37 cellular contexts compared by ENCODE assay signal in the genomic region with DNA sequence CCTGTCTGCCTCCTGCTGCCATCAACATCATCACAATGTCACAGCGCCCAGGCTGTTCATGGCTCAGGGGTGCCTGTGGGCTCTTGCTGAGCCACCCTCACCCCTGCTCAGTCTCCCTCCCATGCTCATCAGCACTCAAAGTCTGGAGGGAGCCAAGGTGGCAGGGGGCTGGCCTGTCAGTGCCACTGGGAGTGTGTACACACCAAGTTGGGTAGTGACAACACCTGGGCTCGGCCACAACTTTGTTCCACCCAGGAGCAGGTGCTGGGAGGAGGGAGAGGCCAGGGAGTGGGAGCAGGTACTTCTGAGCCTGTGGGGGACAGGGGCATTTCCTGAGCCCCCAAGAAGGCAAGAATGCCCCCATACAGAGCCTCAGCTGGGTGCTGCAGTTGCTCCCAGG.
"Had no signal": no experiment of that assay in that cellular context is flagged by ENCODE, and none has a peak within 500 bp of the region (broad histone marks: within the 10 kb centered on the region; RNA-seq: fewer than 3 reads in every experiment).

No MANE protein-coding gene starts in this region.

- H3K4me1 ChIP-seq: adrenal gland, body of pancreas, breast epithelium had no signal

- H3K9me3 ChIP-seq: adrenal gland, body of pancreas, breast epithelium had no signal

- H3K4me1 Mint-ChIP-seq: activated B cell treated with CpG ODN at 0.5 μM for 24 hours; activated CD4-positive, alpha-beta T cell treated with anti-CD3 and anti-CD28 coated beads, Interleukin-2, amount 10 ng/mL, durations not matched to agents 24 days and 14 days; activated naive CD8-positive, alpha-beta T cell treated with anti-CD3 and anti-CD28 coated beads for 36 hours; activated T-helper 17 cell treated with anti-CD3 and anti-CD28 coated beads, Interleukin-2, amount 50 U/mL, for 72 hours had no signal

- H3K9me3 Mint-ChIP-seq: activated B cell treated with CpG ODN at 0.5 μM for 24 hours; activated CD4-positive, alpha-beta memory T cell treated with anti-CD3 and anti-CD28 coated beads for 36 hours; activated naive CD4-positive, alpha-beta T cell treated with anti-CD3 and anti-CD28 coated beads for 36 hours; activated T-helper 17 cell treated with anti-CD3 and anti-CD28 coated beads, Interleukin-2, amount 50 U/mL, for 72 hours; T-helper 1 cell treated with Interleukin-12 subunit alpha and Interleukin-12 subunit beta and Interleukin-4 antibody, amounts not matched to agents 30 μg/mL and 1 μg/mL, for 36 hours; T-helper 2 cell treated with Interferon-gamma antibody and Interleukin-4, amounts not matched to agents 5 μg/mL and 100 μg/mL, for 36 hours had no signal

- H3K4me3 ChIP-seq: adrenal gland, body of pancreas, breast epithelium had no signal

- FAIRE-seq: astrocyte, TTC549 had no signal

- DNase-seq: activated B cell treated with CpG ODN at 0.5 μM for 24 hours; activated CD4-positive, alpha-beta memory T cell treated with anti-CD3 and anti-CD28 coated beads for 36 hours; activated CD4-positive, alpha-beta T cell treated with anti-CD3 and anti-CD28 coated beads for 4 hours; activated CD4-positive, alpha-beta T cell treated with anti-CD3 and anti-CD28 coated beads, Interleukin-2, amount 10 ng/mL, durations not matched to agents 24 days and 14 days; activated CD4-positive, alpha-beta T cell treated with anti-CD3 and anti-CD28 coated beads, Interleukin-2, amount 50 U/mL, for 1 hour; activated CD4-positive, alpha-beta T cell treated with anti-CD3 and anti-CD28 coated beads, Interleukin-2, amount 50 U/mL, for 4 hours; activated CD4-positive, CD25-positive, alpha-beta regulatory T cell treated with anti-CD3 and anti-CD28 coated beads, Interleukin-2, amount 50 U/mL, for 72 hours; activated CD8-positive, alpha-beta memory T cell treated with anti-CD3 and anti-CD28 coated beads, Interleukin-2, amount 50 U/mL, for 4 hours; activated CD8-positive, alpha-beta T cell treated with anti-CD3 and anti-CD28 coated beads for 36 hours; activated effector memory CD4-positive, alpha-beta T cell treated with anti-CD3 and anti-CD28 coated beads, Interleukin-2, amount 50 U/mL, for 16 hours; activated gamma-delta T cell treated with Interleukin-2 at 50 U/mL for 16 hours; activated naive CD4-positive, alpha-beta T cell; activated naive CD4-positive, alpha-beta T cell treated with anti-CD3 and anti-CD28 coated beads for 36 hours; activated naive CD4-positive, alpha-beta T cell treated with anti-CD3 and anti-CD28 coated beads, Interleukin-2, amount 50 U/mL, for 16 hours; activated naive CD8-positive, alpha-beta T cell treated with anti-CD3 and anti-CD28 coated beads for 36 hours; activated T-cell treated with anti-CD3 and anti-CD28 coated beads for 4 hours; activated T-cell treated with anti-CD3 and anti-CD28 coated beads, Interleukin-2, amount 50 U/mL, for 1 hour; activated T-cell treated with anti-CD3 and anti-CD28 coated beads, Interleukin-2, amount 50 U/mL, for 4 hours; activated T-cell treated with anti-CD3 and anti-CD28 coated beads, Interleukin-2, amount 50 U/mL, for 72 hours; adrenal gland; amniotic stem cell; aorta; body of pancreas; brain microvascular endothelial cell; SW 1271; T-helper 1 cell; T-helper 2 cell; T-helper 9 cell had no signal

- H3K27me3 Mint-ChIP-seq: activated B cell treated with CpG ODN at 0.5 μM for 24 hours; activated CD4-positive, alpha-beta memory T cell treated with anti-CD3 and anti-CD28 coated beads for 36 hours; activated CD4-positive, alpha-beta T cell treated with anti-CD3 and anti-CD28 coated beads, Interleukin-2, amount 10 ng/mL, durations not matched to agents 24 days and 14 days; activated CD8-positive, alpha-beta T cell treated with anti-CD3 and anti-CD28 coated beads for 36 hours; activated naive CD8-positive, alpha-beta T cell treated with anti-CD3 and anti-CD28 coated beads for 36 hours; activated T-helper 17 cell treated with anti-CD3 and anti-CD28 coated beads, Interleukin-2, amount 50 U/mL, for 72 hours had no signal

- H3K27me3 ChIP-seq: adrenal gland, body of pancreas, brain microvascular endothelial cell, breast epithelium had no signal

- H3K36me3 ChIP-seq: adrenal gland, brain microvascular endothelial cell, breast epithelium had no signal

- ATAC-seq: activated CD8-positive, alpha-beta T cell treated with anti-CD3 and anti-CD28 coated beads for 36 hours; activated naive CD4-positive, alpha-beta T cell treated with anti-CD3 and anti-CD28 coated beads, Interleukin-2, amount 50 U/mL, for 72 hours; activated T-cell treated with anti-CD3 and anti-CD28 coated beads, Interleukin-2, amount 50 U/mL, for 4 hours; activated T-cell treated with anti-CD3 and anti-CD28 coated beads, Interleukin-2, amount 50 U/mL, for 72 hours; activated T-helper 17 cell treated with anti-CD3 and anti-CD28 coated beads, Interleukin-2, amount 50 U/mL, for 72 hours; body of pancreas had no signal

- H3K27ac Mint-ChIP-seq: activated B cell treated with CpG ODN at 0.5 μM for 24 hours; activated CD4-positive, alpha-beta memory T cell treated with anti-CD3 and anti-CD28 coated beads for 36 hours; activated CD4-positive, alpha-beta T cell treated with anti-CD3 and anti-CD28 coated beads, Interleukin-2, amount 10 ng/mL, durations not matched to agents 24 days and 14 days; activated CD8-positive, alpha-beta T cell treated with anti-CD3 and anti-CD28 coated beads for 36 hours; activated naive CD4-positive, alpha-beta T cell treated with anti-CD3 and anti-CD28 coated beads for 36 hours; activated naive CD4-positive, alpha-beta T cell treated with anti-CD3 and anti-CD28 coated beads, Interleukin-2, amount 50 U/mL, for 72 hours; activated naive CD8-positive, alpha-beta T cell treated with anti-CD3 and anti-CD28 coated beads for 36 hours; activated T-cell treated with anti-CD3 and anti-CD28 coated beads, Interleukin-2, amount 50 U/mL, for 72 hours; activated T-helper 1 cell treated with anti-CD3 and anti-CD28 coated beads, Interleukin-12 subunit alpha, Interleukin-12 subunit beta, Interleukin-2, Interleukin-4 antibody, amounts not matched to agents 30 ng/mL and 10 ng/mL and 1 ng/mL, durations not matched to agents 14 hours and 24 hours and 36 hours; activated T-helper 17 cell treated with anti-CD3 and anti-CD28 coated beads, Interleukin-2, amount 50 U/mL, for 72 hours; T-helper 1 cell treated with Interleukin-12 subunit alpha and Interleukin-12 subunit beta and Interleukin-4 antibody, amounts not matched to agents 30 μg/mL and 1 μg/mL, for 36 hours; T-helper 2 cell treated with Interferon-gamma antibody and Interleukin-4, amounts not matched to agents 5 μg/mL and 100 μg/mL, for 36 hours had no signal

- H3K36me3 Mint-ChIP-seq: activated CD4-positive, alpha-beta memory T cell treated with anti-CD3 and anti-CD28 coated beads for 36 hours; activated naive CD4-positive, alpha-beta T cell treated with anti-CD3 and anti-CD28 coated beads, Interleukin-2, amount 50 U/mL, for 72 hours; activated naive CD8-positive, alpha-beta T cell treated with anti-CD3 and anti-CD28 coated beads for 36 hours had no signal

- H3K4me3 Mint-ChIP-seq: activated B cell treated with CpG ODN at 0.5 μM for 24 hours; activated CD4-positive, alpha-beta memory T cell treated with anti-CD3 and anti-CD28 coated beads for 36 hours; activated CD4-positive, alpha-beta T cell treated with anti-CD3 and anti-CD28 coated beads, Interleukin-2, amount 10 ng/mL, durations not matched to agents 24 days and 14 days; activated CD8-positive, alpha-beta T cell treated with anti-CD3 and anti-CD28 coated beads for 36 hours; activated naive CD4-positive, alpha-beta T cell treated with anti-CD3 and anti-CD28 coated beads for 36 hours; activated naive CD8-positive, alpha-beta T cell treated with anti-CD3 and anti-CD28 coated beads for 36 hours; activated T-cell treated with anti-CD3 and anti-CD28 coated beads, Interleukin-2, amount 50 U/mL, for 4 hours; activated T-cell treated with anti-CD3 and anti-CD28 coated beads, Interleukin-2, amount 50 U/mL, for 72 hours; activated T-helper 1 cell treated with anti-CD3 and anti-CD28 coated beads, Interleukin-12 subunit alpha, Interleukin-12 subunit beta, Interleukin-2, Interleukin-4 antibody, amounts not matched to agents 30 ng/mL and 10 ng/mL and 1 ng/mL, durations not matched to agents 14 hours and 24 hours and 36 hours; activated T-helper 17 cell treated with anti-CD3 and anti-CD28 coated beads, Interleukin-2, amount 50 U/mL, for 72 hours; T-helper 1 cell treated with Interleukin-12 subunit alpha and Interleukin-12 subunit beta and Interleukin-4 antibody, amounts not matched to agents 30 μg/mL and 1 μg/mL, for 36 hours; T-helper 2 cell treated with Interferon-gamma antibody and Interleukin-4, amounts not matched to agents 5 μg/mL and 100 μg/mL, for 36 hours had no signal

- H3K27ac ChIP-seq: adrenal gland, body of pancreas, brain microvascular endothelial cell, breast epithelium, VCaP had no signal
